8 cellular contexts compared by ENCODE assay signal in genomic region chrX:55908685-55909212, GRCh38.
A peak's percentile ranks its signal among the peaks of the same experiment; 100 is the strongest.
DNase-seq lines count a peak whose midpoint lies in the region; ATAC-seq, FAIRE-seq and TF ChIP-seq lines count a peak whose summit lies in the region.

No MANE protein-coding gene starts in this region.

- H3K9me3 ChIP-seq in A673 (ENCODE audit: low read depth, low read length, poor library complexity, severe bottlenecking) = no peaks in the 10 kb centered on the region
- H3K9me3 ChIP-seq in SK-N-MC (ENCODE audit: low read depth, low read length) = no peaks in the 10 kb centered on the region
- H3K9me3 ChIP-seq in effector memory CD4-positive, alpha-beta T cell (ENCODE audit: control insufficient read depth, low read length) = no peaks in the 10 kb centered on the region
- no peaks in the 10 kb centered on the region for H3K9me3 ChIP-seq in thoracic aorta

- FAIRE-seq in HTR-8/SVneo (lab: Jason Lieb, UNC) = no peak

- H3K36me3 ChIP-seq in A673 (ENCODE audit: insufficient read depth, low read length, poor library complexity, severe bottlenecking) = no peaks in the 10 kb centered on the region
- no peaks in the 10 kb centered on the region for H3K36me3 ChIP-seq in SK-N-MC (ENCODE audit: insufficient read depth, low read length)
- H3K36me3 ChIP-seq in effector memory CD4-positive, alpha-beta T cell (ENCODE audit: control insufficient read depth, insufficient read depth, low read length) = no peaks in the 10 kb centered on the region
- H3K36me3 ChIP-seq in thoracic aorta = no peaks in the 10 kb centered on the region

- no peaks in the 10 kb centered on the region for H3K27me3 ChIP-seq in A673 (replicated peaks; ENCODE audit: insufficient read depth, low read depth, low read length, poor library complexity)
- no peaks in the 10 kb centered on the region for H3K27me3 ChIP-seq in effector memory CD4-positive, alpha-beta T cell (replicated peaks; ENCODE audit: control insufficient read depth, insufficient read depth, low read length, poor library complexity, severe bottlenecking)
- H3K27me3 ChIP-seq in thoracic aorta (replicated peaks; ENCODE audit: insufficient read depth) = no peaks in the 10 kb centered on the region

- no TSS peak for BruUV-seq in A673 (replicated peaks; lab: Mats Ljungman, UMichigan)

- intact Hi-C loops in A673 (cut with micrococcal nuclease; ENCODE audit: unreplicated experiment) = no loop called here

- no peak overlapping the region for H3K27ac ChIP-seq in A673 (ENCODE audit: low read depth, low read length, poor library complexity, severe bottlenecking)
- H3K27ac ChIP-seq in SK-N-MC = no peak overlapping the region
- H3K27ac ChIP-seq in effector memory CD4-positive, alpha-beta T cell (ENCODE audit: insufficient read depth, low read length, poor library complexity, severe bottlenecking) = no peak overlapping the region
- peak overlapping the region; percentile 61 to 68 for H3K27ac ChIP-seq in thoracic aorta

- ATAC-seq in HG03039 (IDR thresholded peaks at IDR 0.05; ENCODE audit: unreplicated experiment) (peak; percentile 41), thoracic aorta (ENCODE audit: insufficient number of reproducible peaks, low FRiP score, low read depth) (no peak)

- no peak for TF ChIP-seq CTCF in A673 (conservative IDR thresholded peaks at IDR 0.05; ENCODE audit: low read depth, low read length)
- TF ChIP-seq CTCF in GM13977 (IDR thresholded peaks at IDR 0.05; ENCODE audit: extremely low read depth, insufficient read depth, missing control alignments) = no peak
- TF ChIP-seq CTCF in thoracic aorta (IDR thresholded peaks at IDR 0.05) = no peak

- H3K4me3 ChIP-seq in A673 (ENCODE audit: low read depth, low read length, poor library complexity, severe bottlenecking) = peak overlapping the region; percentile 41
- peak overlapping the region; percentile 75 for H3K4me3 ChIP-seq in SK-N-MC
- H3K4me3 ChIP-seq in effector memory CD4-positive, alpha-beta T cell (ENCODE audit: insufficient read depth, low read depth, low read length, poor library complexity, severe bottlenecking) = peak overlapping the region; percentile 68
- peak overlapping the region; percentile 88 for H3K4me3 ChIP-seq in thoracic aorta

- in situ Hi-C loops in GM13977 (cut with MboI; ENCODE audit: low pct_unique_long_range_greater_than_20kb, low sequenced_read_pairs, unreplicated experiment) = loop anchor here (25.0 kb wide), 2 partner anchors 171 to 329 kb away; partner anchors contain the start of gene KLF8

- H3K9ac ChIP-seq in SK-N-MC (ENCODE audit: insufficient read length) = no peak overlapping the region

- DNase-seq in A673 (ENCODE audit: low spot score) (no peak), GM13977 (ENCODE audit: low spot score) (peak; percentile 13), SK-N-MC (ENCODE audit: low read depth, low spot score) (no peak), medulla oblongata (ENCODE audit: extremely low spot score) (peak; percentile 22), thoracic aorta (ENCODE audit: low spot score) (no peak), HTR-8/SVneo (ENCODE audit: insufficient read length, low spot score) (no peak)
- no peak for DNase-seq in effector memory CD4-positive, alpha-beta T cell

- POLR2A ChIA-PET in A673 (lab: Charles Lee; ENCODE audit: low non-redundant PET) = no interaction called here

- H3K4me1 ChIP-seq in A673 (ENCODE audit: insufficient read depth, low read length, poor library complexity, severe bottlenecking) = no peaks in the 10 kb centered on the region
- H3K4me1 ChIP-seq in effector memory CD4-positive, alpha-beta T cell (ENCODE audit: control insufficient read depth, insufficient read depth, low read length, poor library complexity, severe bottlenecking) = peaks cover 4% of the 10 kb centered on the region
- H3K4me1 ChIP-seq in thoracic aorta (ENCODE audit: control insufficient read depth in 1 of 2, low read depth in 2 of 2) = peaks cover 0 to 6% of the 10 kb centered on the region in 2 donors

- CTCF ChIA-PET in A673 (lab: Charles Lee) = no interaction called here

Comparison
In these comparisons a context has a peak if more than half of its experiments do, and no peak if none do; other contexts are left out.
1. DNase-seq: peak in GM13977 (single experiment) and medulla oblongata (single experiment); none in A673 (single experiment), SK-N-MC (single experiment), effector memory CD4-positive, alpha-beta T cell (0 of 3), thoracic aorta (single experiment) and HTR-8/SVneo (single experiment).
2. H3K27ac ChIP-seq: peak in thoracic aorta (2 of 2); none in A673 (single experiment), SK-N-MC (single experiment) and effector memory CD4-positive, alpha-beta T cell (single experiment).
3. Peak in every context shown above with its lines, with median percentiles within 50 percentile points of each other: H3K4me3 ChIP-seq.